In genomic region chr9:121354141-121354540, GRCh38 we compare ENCODE assay signal across 9 cellular contexts. TPM values are rescaled to one million over a fixed set of nuclear protein-coding genes. Genes with fewer than 3 reads are reported as not detected.
A peak's percentile ranks its signal among the peaks of the same experiment; 100 is the strongest.
DNase-seq lines count a peak whose midpoint lies in the region; ATAC-seq and TF ChIP-seq lines count a peak whose summit lies in the region.
"Had no signal": no experiment of that assay in that cellular context is flagged by ENCODE, and none has a peak within 500 bp of the region (broad histone marks: within the 10 kb centered on the region; RNA-seq: fewer than 3 reads in every experiment).

No MANE protein-coding gene starts in this region.

- DNase-seq in activated naive CD4-positive, alpha-beta T cell treated with anti-CD3 and anti-CD28 coated beads, Interleukin-2, amount 10 ng/mL, durations not matched to agents 7 days and 5 days, result no peak
- DNase-seq in activated naive CD4-positive, alpha-beta T cell treated with anti-CD3 and anti-CD28 coated beads, Interleukin-2, amount 50 U/mL, for 16 hours, result no peak
- peak; percentile 22 for DNase-seq in brain microvascular endothelial cell
- DNase-seq in lung microvascular endothelial cell (ENCODE audit: low read depth in 2 of 2), result peak; percentile 65 to 85
- DNase-seq in upper lobe of right lung, result no peak
- no peak for DNase-seq in stimulated activated CD8-positive, alpha-beta memory T cell treated with anti-CD3 and anti-CD28 coated beads, Interleukin-4, amount 100 ng/mL, for 48 hours
- DNase-seq in glutamatergic neuron, result no peak
- no peak for DNase-seq in NCI-H82 (lab: John Stamatoyannopoulos, UW)
- DNase-seq: PC-3 had no signal

- H3K4me3 Mint-ChIP-seq in activated naive CD4-positive, alpha-beta T cell treated with anti-CD3 and anti-CD28 coated beads, Interleukin-2, amount 10 ng/mL, durations not matched to agents 7 days and 5 days, result no peak overlapping the region
- no peak overlapping the region for H3K4me3 Mint-ChIP-seq in glutamatergic neuron (ENCODE audit: unreplicated experiment)

- peak overlapping the region; percentile 64 for H3K27ac Mint-ChIP-seq in activated naive CD4-positive, alpha-beta T cell treated with anti-CD3 and anti-CD28 coated beads, Interleukin-2, amount 10 ng/mL, durations not matched to agents 7 days and 5 days
- no peak overlapping the region for H3K27ac Mint-ChIP-seq in glutamatergic neuron (ENCODE audit: unreplicated experiment)

- CTCF ChIA-PET in activated naive CD4-positive, alpha-beta T cell treated with anti-CD3 and anti-CD28 coated beads, Interleukin-2, amount 10 ng/mL, durations not matched to agents 7 days and 5 days (lab: Charles Lee), result interaction anchor here (1.0 to 2.1 kb wide), 4 partner anchors 10 to 46 kb away, joined by 3 to 8 read pairs (median 3); no protein-coding TSS in a partner anchor

- H3K4me1 Mint-ChIP-seq in activated naive CD4-positive, alpha-beta T cell treated with anti-CD3 and anti-CD28 coated beads, Interleukin-2, amount 10 ng/mL, durations not matched to agents 7 days and 5 days, result peaks cover 41% of the 10 kb centered on the region
- H3K4me1 Mint-ChIP-seq in glutamatergic neuron (ENCODE audit: low read depth, unreplicated experiment), result no peaks in the 10 kb centered on the region

- H3K27me3 Mint-ChIP-seq in activated naive CD4-positive, alpha-beta T cell treated with anti-CD3 and anti-CD28 coated beads, Interleukin-2, amount 10 ng/mL, durations not matched to agents 7 days and 5 days, result no peaks in the 10 kb centered on the region
- no peaks in the 10 kb centered on the region for H3K27me3 Mint-ChIP-seq in glutamatergic neuron (ENCODE audit: unreplicated experiment)

- H3K4me3 ChIP-seq in brain microvascular endothelial cell (ENCODE audit: low read depth, low read length) (no peak overlapping the region), upper lobe of right lung (no peak overlapping the region)

- intact Hi-C loops in upper lobe of right lung (cut with DNase I), result no loop called here

- peaks cover 5% of the 10 kb centered on the region for H3K36me3 Mint-ChIP-seq in activated naive CD4-positive, alpha-beta T cell treated with anti-CD3 and anti-CD28 coated beads, Interleukin-2, amount 10 ng/mL, durations not matched to agents 7 days and 5 days
- H3K36me3 Mint-ChIP-seq in glutamatergic neuron (ENCODE audit: unreplicated experiment), result no peaks in the 10 kb centered on the region

- no peaks in the 10 kb centered on the region for H3K36me3 ChIP-seq in brain microvascular endothelial cell (replicated peaks)
- H3K36me3 ChIP-seq in upper lobe of right lung, result peaks cover 68% of the 10 kb centered on the region

- peak; percentile 62 for ATAC-seq in upper lobe of right lung
- ATAC-seq: PC-3 had no signal

- H3K27me3 ChIP-seq in brain microvascular endothelial cell (replicated peaks) (no peaks in the 10 kb centered on the region), upper lobe of right lung (no peaks in the 10 kb centered on the region)

- TF ChIP-seq CTCF in brain microvascular endothelial cell (IDR thresholded peaks at IDR 0.05; ENCODE audit: low read depth, low read length, missing control alignments), result no peak
- TF ChIP-seq CTCF in upper lobe of right lung (IDR thresholded peaks at IDR 0.05), result no peak
- TF ChIP-seq CTCF in glutamatergic neuron (IDR thresholded peaks at IDR 0.05; ENCODE audit: partially characterized antibody, unreplicated experiment), result no peak

- H3K9me3 ChIP-seq in upper lobe of right lung, result no peaks in the 10 kb centered on the region

- peaks cover 97% of the 10 kb centered on the region for H3K4me1 ChIP-seq in upper lobe of right lung

- no peak overlapping the region for H3K27ac ChIP-seq in brain microvascular endothelial cell
- H3K27ac ChIP-seq in upper lobe of right lung, result peak overlapping the region; percentile 51

- in situ Hi-C loops in brain microvascular endothelial cell (cut with HindIII; ENCODE audit: low pct_ligation_motif_present, low sequenced_read_pairs), result no loop called here

- no peaks in the 10 kb centered on the region for H3K9me3 Mint-ChIP-seq in activated naive CD4-positive, alpha-beta T cell treated with anti-CD3 and anti-CD28 coated beads, Interleukin-2, amount 10 ng/mL, durations not matched to agents 7 days and 5 days
- H3K9me3 Mint-ChIP-seq in glutamatergic neuron (ENCODE audit: unreplicated experiment), result no peaks in the 10 kb centered on the region

RNA-seq across cellular contexts. Expression of gene STOM, which starts 15.9 kb away (rescaled TPM):
- total RNA-seq in lung microvascular endothelial cell, result 226 and 509 TPM in 2 replicates
- total RNA-seq in upper lobe of right lung, result 595 TPM
- 2.0 TPM for total RNA-seq in glutamatergic neuron (ENCODE audit: unreplicated experiment)

Comparison
In these comparisons a context has a peak if more than half of its experiments do, and no peak if none do; other contexts are left out.
1. DNase-seq: peak in brain microvascular endothelial cell (single experiment) and lung microvascular endothelial cell (2 of 2); none in activated naive CD4-positive, alpha-beta T cell treated with anti-CD3 and anti-CD28 coated beads, Interleukin-2, amount 10 ng/mL, durations not matched to agents 7 days and 5 days (single experiment), activated naive CD4-positive, alpha-beta T cell treated with anti-CD3 and anti-CD28 coated beads, Interleukin-2, amount 50 U/mL, for 16 hours (single experiment), upper lobe of right lung (single experiment), stimulated activated CD8-positive, alpha-beta memory T cell treated with anti-CD3 and anti-CD28 coated beads, Interleukin-4, amount 100 ng/mL, for 48 hours (single experiment), glutamatergic neuron (single experiment) and NCI-H82 (single experiment).
2. RNA of gene STOM, which starts 15.9 kb away (total RNA-seq): 595 TPM in upper lobe of right lung (single experiment) and 226 to 509 TPM in lung microvascular endothelial cell; 2.0 TPM in glutamatergic neuron (single experiment); every median in the first group is over 10 times any median in the second.